In the genomic region with DNA sequence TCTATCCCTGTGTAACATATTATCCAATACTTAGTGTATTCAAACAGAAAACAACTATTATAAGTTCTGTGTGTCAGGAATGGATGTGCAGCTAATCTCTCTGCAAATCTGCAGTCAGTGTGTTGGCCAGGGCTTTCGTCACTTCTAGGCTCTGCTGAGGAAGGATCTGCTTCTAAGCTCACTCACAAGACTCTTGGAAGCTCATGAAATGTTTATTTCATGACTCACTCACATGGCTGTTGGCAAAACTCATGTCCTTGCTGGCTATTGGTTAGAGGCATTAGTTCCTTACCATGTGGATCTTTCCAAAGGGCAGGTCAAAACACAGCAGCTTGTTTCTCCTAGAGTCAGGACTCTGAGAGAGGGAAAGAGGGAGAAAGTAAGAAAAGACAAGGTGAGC, we compare ENCODE assay signal across 18 cellular contexts.
DNase-seq lines count a peak whose midpoint lies in the region; ATAC-seq and TF ChIP-seq lines count a peak whose summit lies in the region.
"Had no signal": no experiment of that assay in that cellular context is flagged by ENCODE, and none has a peak within 500 bp of the region (broad histone marks: within the 10 kb centered on the region; RNA-seq: fewer than 3 reads in every experiment).

No MANE protein-coding gene starts in this region.

- H3K27ac ChIP-seq in GM23248 (no peak overlapping the region), heart right ventricle (no peak overlapping the region)
- H3K27ac ChIP-seq: Peyer's patch had no signal

- H3K27me3 ChIP-seq in GM23248 (replicated peaks; ENCODE audit: insufficient read depth) (no peaks in the 10 kb centered on the region), heart right ventricle (peaks cover 0 to 4% (median 0%) of the 10 kb centered on the region in 7 donors)
- H3K27me3 ChIP-seq: Peyer's patch had no signal

- no peaks in the 10 kb centered on the region for H3F3A ChIP-seq in GM23248 (ENCODE audit: insufficient read depth)

- 3 to 5% methylated on average over 1 of the region's 1 CpG for WGBS in GM23248 (ENCODE audit: low coverage in 1 of 2, low lambda C conversion rate in 2 of 2, missing lambda C conversion rate in 2 of 2), 2 experiments
- 36 to 45% methylated on average over 1 of the region's 1 CpG for WGBS in heart right ventricle, 2 donors

- H3K4me1 ChIP-seq in GM23248 (ENCODE audit: insufficient read depth): no peaks in the 10 kb centered on the region
- H3K4me1 ChIP-seq in heart right ventricle: no peaks in the 10 kb centered on the region
- H3K4me1 ChIP-seq: Peyer's patch had no signal

- H3K79me2 ChIP-seq in GM23248 (ENCODE audit: insufficient read depth): no peaks in the 10 kb centered on the region

- H2AFZ ChIP-seq in GM23248: no peak overlapping the region

- no peak overlapping the region for H3K4me2 ChIP-seq in GM23248 (ENCODE audit: unreplicated experiment)

- no peak for TF ChIP-seq CTCF in foreskin fibroblast (IDR thresholded peaks at IDR 0.05; ENCODE audit: low read depth, low read length)
- no peak for TF ChIP-seq CTCF in retinal pigment epithelial cell (conservative IDR thresholded peaks at IDR 0.05; ENCODE audit: low read depth, low read length)
- no peak for TF ChIP-seq CTCF in heart right ventricle (IDR thresholded peaks at IDR 0.05)

- H3K9me3 ChIP-seq in GM23248 (ENCODE audit: low read depth): no peaks in the 10 kb centered on the region
- peaks cover 0 to 3% (median 0%) of the 10 kb centered on the region in 11 donors for H3K9me3 ChIP-seq in heart right ventricle
- H3K9me3 ChIP-seq: Peyer's patch had no signal

- peak; percentile 53 for DNase-seq in GM23248
- peak; percentile 70 for DNase-seq in SK-MEL-5 (ENCODE audit: low read depth, low spot score)
- DNase-seq in foreskin fibroblast: peak; percentile 0 to 1
- peak; percentile 97 for DNase-seq in retinal pigment epithelial cell (ENCODE audit: low read depth)
- no peak for DNase-seq in heart right ventricle
- DNase-seq in head of caudate nucleus: no peak
- no peak for DNase-seq in stimulated activated CD4-positive, alpha-beta T cell treated with anti-CD3 and anti-CD28 coated beads, Interleukin-2, amount 100 ng/mL, for 24 hours
- DNase-seq: activated CD4-positive, alpha-beta T cell treated with anti-CD3 and anti-CD28 coated beads for 48 hours; activated gamma-delta T cell; amniotic stem cell; Calu3; natural killer cell; NCI-H1694 treated with DMSO at 0.1 percent for 48 hours; NCI-H226; Peyer's patch; stimulated activated CD4-positive, alpha-beta T cell treated with anti-CD3 and anti-CD28 coated beads, Interleukin-2, amount 100 ng/mL, for 48 hours had no signal

- H3K9me2 ChIP-seq in GM23248 (ENCODE audit: insufficient read depth): no peaks in the 10 kb centered on the region

- no peaks in the 10 kb centered on the region for H3K36me3 ChIP-seq in GM23248 (ENCODE audit: low read depth)
- no peaks in the 10 kb centered on the region for H3K36me3 ChIP-seq in heart right ventricle
- H3K36me3 ChIP-seq: Peyer's patch had no signal

- ATAC-seq in GM19395 (IDR thresholded peaks at IDR 0.05; ENCODE audit: unreplicated experiment) (no peak), heart right ventricle (no peak)
- ATAC-seq: natural killer cell had no signal

- H4K20me1 ChIP-seq in GM23248 (ENCODE audit: insufficient read depth): no peaks in the 10 kb centered on the region

- H3K9ac ChIP-seq in GM23248: no peak overlapping the region

- H3K4me3 ChIP-seq in GM23248: no peak overlapping the region
- no peak overlapping the region for H3K4me3 ChIP-seq in foreskin fibroblast (ENCODE audit: low read depth in 1 of 2, low read length in 2 of 2)
- no peak overlapping the region for H3K4me3 ChIP-seq in retinal pigment epithelial cell (ENCODE audit: low read length)
- no peak overlapping the region for H3K4me3 ChIP-seq in heart right ventricle
- H3K4me3 ChIP-seq: lung, Peyer's patch had no signal

- intact Hi-C loops in heart right ventricle (cut with DNase I) (no loop called here), head of caudate nucleus (cut with DNase I) (no loop called here)

- in situ Hi-C loops in GM23248 (cut with MboI): no loop called here
- in situ Hi-C loops in SK-MEL-5 (cut with HindIII; ENCODE audit: low pct_unique_long_range_greater_than_20kb, low sequenced_read_pairs): no loop called here

Comparison
In these comparisons a context has a peak if more than half of its experiments do, and no peak if none do; other contexts are left out.
1. DNase-seq: peak in GM23248 (single experiment), SK-MEL-5 (single experiment), foreskin fibroblast (2 of 2) and retinal pigment epithelial cell (single experiment); none in heart right ventricle (0 of 2), head of caudate nucleus (0 of 42) and stimulated activated CD4-positive, alpha-beta T cell treated with anti-CD3 and anti-CD28 coated beads, Interleukin-2, amount 100 ng/mL, for 24 hours (0 of 2).